In the genomic region with DNA sequence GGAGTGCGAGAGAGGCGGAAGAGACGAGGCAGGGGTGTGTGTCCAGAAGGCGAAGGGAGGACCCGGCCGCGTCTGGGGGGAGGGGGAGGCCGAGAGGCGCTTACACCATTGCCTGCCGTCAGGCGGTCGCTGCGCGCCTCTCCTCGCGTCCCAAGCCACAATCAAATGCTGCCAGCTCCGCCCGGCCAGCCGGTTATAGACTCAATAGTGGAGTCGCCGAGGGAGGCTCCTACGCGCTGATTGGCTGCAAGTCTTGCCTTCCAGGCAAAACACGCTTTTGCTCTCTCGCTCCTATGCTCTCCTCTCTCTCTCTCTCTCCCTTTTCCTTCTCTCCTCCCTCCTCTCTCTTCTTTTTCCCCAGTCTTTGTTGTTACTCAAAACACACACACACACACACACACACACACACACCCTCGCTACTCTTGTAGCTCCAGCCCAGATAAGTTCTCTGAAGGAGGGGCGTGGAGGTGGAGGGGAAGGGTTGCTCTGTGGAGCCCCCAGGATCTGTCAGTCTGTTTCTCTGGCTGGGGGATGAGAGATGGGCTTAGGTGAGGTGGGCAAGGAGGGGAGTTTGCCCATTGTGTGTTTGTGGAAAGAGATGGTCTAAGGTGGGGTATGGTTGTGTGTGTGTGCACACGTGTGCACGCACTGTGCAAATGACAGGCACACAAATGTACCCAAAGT, we compare ENCODE assay signal across 1 cellular context.
TF ChIP-seq lines count a peak whose summit lies in the region.

A gene (minus strand): TSS at position 170 of the 684 bp plus-strand sequence. CDS start 226 bp downstream, outside the sequence.

TF ChIP-seq in HEK293, 187 proteins besides CTCF, POLR2A, EP300 and RAD21 (continued from another document):
- TF ChIP-seq, protein P1, sequence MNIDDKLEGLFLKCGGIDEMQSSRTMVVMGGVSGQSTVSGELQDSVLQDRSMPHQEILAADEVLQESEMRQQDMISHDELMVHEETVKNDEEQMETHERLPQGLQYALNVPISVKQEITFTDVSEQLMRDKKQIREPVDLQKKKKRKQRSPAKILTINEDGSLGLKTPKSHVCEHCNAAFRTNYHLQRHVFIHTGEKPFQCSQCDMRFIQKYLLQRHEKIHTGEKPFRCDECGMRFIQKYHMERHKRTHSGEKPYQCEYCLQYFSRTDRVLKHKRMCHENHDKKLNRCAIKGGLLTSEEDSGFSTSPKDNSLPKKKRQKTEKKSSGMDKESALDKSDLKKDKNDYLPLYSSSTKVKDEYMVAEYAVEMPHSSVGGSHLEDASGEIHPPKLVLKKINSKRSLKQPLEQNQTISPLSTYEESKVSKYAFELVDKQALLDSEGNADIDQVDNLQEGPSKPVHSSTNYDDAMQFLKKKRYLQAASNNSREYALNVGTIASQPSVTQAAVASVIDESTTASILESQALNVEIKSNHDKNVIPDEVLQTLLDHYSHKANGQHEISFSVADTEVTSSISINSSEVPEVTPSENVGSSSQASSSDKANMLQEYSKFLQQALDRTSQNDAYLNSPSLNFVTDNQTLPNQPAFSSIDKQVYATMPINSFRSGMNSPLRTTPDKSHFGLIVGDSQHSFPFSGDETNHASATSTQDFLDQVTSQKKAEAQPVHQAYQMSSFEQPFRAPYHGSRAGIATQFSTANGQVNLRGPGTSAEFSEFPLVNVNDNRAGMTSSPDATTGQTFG (tag by site-specific recombination; IDR thresholded peaks at IDR 0.05; ENCODE audit: borderline replicate concordance): no peak
- TF ChIP-seq ZNF423 (tag by site-specific recombination; IDR thresholded peaks at IDR 0.05) (no peak), HOXA7 (CRISPR knock-in tag; IDR thresholded peaks at IDR 0.05; ENCODE audit: borderline replicate concordance) (no peak), ZNF664 (tag by site-specific recombination; IDR thresholded peaks at IDR 0.05) (no peak), ZNF514 (tag by site-specific recombination; IDR thresholded peaks at IDR 0.05) (no peak), ZNF785 (tag by site-specific recombination; IDR thresholded peaks at IDR 0.05) (no peak), ZNF610 (tag by site-specific recombination; IDR thresholded peaks at IDR 0.05; ENCODE audit: borderline replicate concordance) (no peak), KLF7 (tag by site-specific recombination; IDR thresholded peaks at IDR 0.05; ENCODE audit: borderline replicate concordance) (no peak), ZBTB7A (tag by site-specific recombination; IDR thresholded peaks at IDR 0.05; ENCODE audit: low read depth) (no peak), ZNF248 (tag by site-specific recombination; IDR thresholded peaks at IDR 0.05) (no peak), ZNF596 (tag by site-specific recombination; IDR thresholded peaks at IDR 0.05) (peak; percentile 47; the same call in 1 of the 2 replicates), YY2 (tag by site-specific recombination; IDR thresholded peaks at IDR 0.05) (no peak), ZNF2 (tag by site-specific recombination; IDR thresholded peaks at IDR 0.05) (0 out of 2 replicates have a peak, but pooled peaks have one; percentile 8), ZNF521 (tag by site-specific recombination; IDR thresholded peaks at IDR 0.05) (no peak), ZNF558 (tag by site-specific recombination; IDR thresholded peaks at IDR 0.05) (no peak), BCL11B (tag by site-specific recombination; IDR thresholded peaks at IDR 0.05; ENCODE audit: low read depth) (no peak), RBAK (tag by site-specific recombination; IDR thresholded peaks at IDR 0.05) (no peak), ZNF10 (tag by site-specific recombination; IDR thresholded peaks at IDR 0.05) (no peak), ZNF292 (tag by site-specific recombination; IDR thresholded peaks at IDR 0.05; ENCODE audit: borderline replicate concordance, low read depth) (no peak), ZNF623 (tag by site-specific recombination; IDR thresholded peaks at IDR 0.05) (no peak), ZNF473 (tag by site-specific recombination; IDR thresholded peaks at IDR 0.05) (no peak), ZNF132 (tag by site-specific recombination; IDR thresholded peaks at IDR 0.05; ENCODE audit: borderline replicate concordance) (no peak), ZNF777 (tag by site-specific recombination; IDR thresholded peaks at IDR 0.05; ENCODE audit: borderline replicate concordance) (no peak), KLF1 (tag by site-specific recombination; IDR thresholded peaks at IDR 0.05) (peak; percentile 21; the same call in 1 of the 2 replicates), OVOL3 (tag by site-specific recombination; IDR thresholded peaks at IDR 0.05) (no peak), KLF10 (tag by site-specific recombination; IDR thresholded peaks at IDR 0.05) (no peak), ZNF837 (tag by site-specific recombination; IDR thresholded peaks at IDR 0.05) (no peak), WT1 (tag by site-specific recombination; IDR thresholded peaks at IDR 0.05) (peak; percentile 45; the same call in 1 of the 2 replicates), ZNF155 (tag by site-specific recombination; IDR thresholded peaks at IDR 0.05) (no peak), SP2 (tag by site-specific recombination; IDR thresholded peaks at IDR 0.05) (peak; percentile 57), ZBTB48 (tag by site-specific recombination; IDR thresholded peaks at IDR 0.05) (no peak), ZBTB20 (tag by site-specific recombination; IDR thresholded peaks at IDR 0.05) (no peak), ZBTB1 (tag by site-specific recombination; IDR thresholded peaks at IDR 0.05) (no peak), ZNF776 (tag by site-specific recombination; IDR thresholded peaks at IDR 0.05; ENCODE audit: borderline replicate concordance) (no peak), KLF9 (tag by site-specific recombination; IDR thresholded peaks at IDR 0.05; ENCODE audit: low read depth) (no peak), SP7 (tag by site-specific recombination; IDR thresholded peaks at IDR 0.05) (peak; percentile 35; the same call in 1 of the 2 replicates)
- TF ChIP-seq, protein P2, sequence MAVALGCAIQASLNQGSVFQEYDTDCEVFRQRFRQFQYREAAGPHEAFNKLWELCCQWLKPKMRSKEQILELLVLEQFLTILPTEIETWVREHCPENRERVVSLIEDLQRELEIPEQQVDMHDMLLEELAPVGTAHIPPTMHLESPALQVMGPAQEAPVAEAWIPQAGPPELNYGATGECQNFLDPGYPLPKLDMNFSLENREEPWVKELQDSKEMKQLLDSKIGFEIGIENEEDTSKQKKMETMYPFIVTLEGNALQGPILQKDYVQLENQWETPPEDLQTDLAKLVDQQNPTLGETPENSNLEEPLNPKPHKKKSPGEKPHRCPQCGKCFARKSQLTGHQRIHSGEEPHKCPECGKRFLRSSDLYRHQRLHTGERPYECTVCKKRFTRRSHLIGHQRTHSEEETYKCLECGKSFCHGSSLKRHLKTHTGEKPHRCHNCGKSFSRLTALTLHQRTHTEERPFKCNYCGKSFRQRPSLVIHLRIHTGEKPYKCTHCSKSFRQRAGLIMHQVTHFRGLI (tag by site-specific recombination; IDR thresholded peaks at IDR 0.05): no peak
- TF ChIP-seq, protein P3, sequence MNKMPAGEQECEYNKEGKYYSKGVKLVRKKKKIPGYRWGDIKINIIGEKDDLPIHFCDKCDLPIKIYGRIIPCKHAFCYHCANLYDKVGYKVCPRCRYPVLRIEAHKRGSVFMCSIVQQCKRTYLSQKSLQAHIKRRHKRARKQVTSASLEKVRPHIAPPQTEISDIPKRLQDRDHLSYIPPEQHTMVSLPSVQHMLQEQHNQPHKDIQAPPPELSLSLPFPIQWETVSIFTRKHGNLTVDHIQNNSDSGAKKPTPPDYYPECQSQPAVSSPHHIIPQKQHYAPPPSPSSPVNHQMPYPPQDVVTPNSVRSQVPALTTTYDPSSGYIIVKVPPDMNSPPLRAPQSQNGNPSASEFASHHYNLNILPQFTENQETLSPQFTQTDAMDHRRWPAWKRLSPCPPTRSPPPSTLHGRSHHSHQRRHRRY (tag by site-specific recombination; IDR thresholded peaks at IDR 0.05): no peak
- TF ChIP-seq, protein P4, sequence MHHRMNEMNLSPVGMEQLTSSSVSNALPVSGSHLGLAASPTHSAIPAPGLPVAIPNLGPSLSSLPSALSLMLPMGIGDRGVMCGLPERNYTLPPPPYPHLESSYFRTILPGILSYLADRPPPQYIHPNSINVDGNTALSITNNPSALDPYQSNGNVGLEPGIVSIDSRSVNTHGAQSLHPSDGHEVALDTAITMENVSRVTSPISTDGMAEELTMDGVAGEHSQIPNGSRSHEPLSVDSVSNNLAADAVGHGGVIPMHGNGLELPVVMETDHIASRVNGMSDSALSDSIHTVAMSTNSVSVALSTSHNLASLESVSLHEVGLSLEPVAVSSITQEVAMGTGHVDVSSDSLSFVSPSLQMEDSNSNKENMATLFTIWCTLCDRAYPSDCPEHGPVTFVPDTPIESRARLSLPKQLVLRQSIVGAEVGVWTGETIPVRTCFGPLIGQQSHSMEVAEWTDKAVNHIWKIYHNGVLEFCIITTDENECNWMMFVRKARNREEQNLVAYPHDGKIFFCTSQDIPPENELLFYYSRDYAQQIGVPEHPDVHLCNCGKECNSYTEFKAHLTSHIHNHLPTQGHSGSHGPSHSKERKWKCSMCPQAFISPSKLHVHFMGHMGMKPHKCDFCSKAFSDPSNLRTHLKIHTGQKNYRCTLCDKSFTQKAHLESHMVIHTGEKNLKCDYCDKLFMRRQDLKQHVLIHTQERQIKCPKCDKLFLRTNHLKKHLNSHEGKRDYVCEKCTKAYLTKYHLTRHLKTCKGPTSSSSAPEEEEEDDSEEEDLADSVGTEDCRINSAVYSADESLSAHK (tag by site-specific recombination; IDR thresholded peaks at IDR 0.05): no peak
- TF ChIP-seq, protein P5, sequence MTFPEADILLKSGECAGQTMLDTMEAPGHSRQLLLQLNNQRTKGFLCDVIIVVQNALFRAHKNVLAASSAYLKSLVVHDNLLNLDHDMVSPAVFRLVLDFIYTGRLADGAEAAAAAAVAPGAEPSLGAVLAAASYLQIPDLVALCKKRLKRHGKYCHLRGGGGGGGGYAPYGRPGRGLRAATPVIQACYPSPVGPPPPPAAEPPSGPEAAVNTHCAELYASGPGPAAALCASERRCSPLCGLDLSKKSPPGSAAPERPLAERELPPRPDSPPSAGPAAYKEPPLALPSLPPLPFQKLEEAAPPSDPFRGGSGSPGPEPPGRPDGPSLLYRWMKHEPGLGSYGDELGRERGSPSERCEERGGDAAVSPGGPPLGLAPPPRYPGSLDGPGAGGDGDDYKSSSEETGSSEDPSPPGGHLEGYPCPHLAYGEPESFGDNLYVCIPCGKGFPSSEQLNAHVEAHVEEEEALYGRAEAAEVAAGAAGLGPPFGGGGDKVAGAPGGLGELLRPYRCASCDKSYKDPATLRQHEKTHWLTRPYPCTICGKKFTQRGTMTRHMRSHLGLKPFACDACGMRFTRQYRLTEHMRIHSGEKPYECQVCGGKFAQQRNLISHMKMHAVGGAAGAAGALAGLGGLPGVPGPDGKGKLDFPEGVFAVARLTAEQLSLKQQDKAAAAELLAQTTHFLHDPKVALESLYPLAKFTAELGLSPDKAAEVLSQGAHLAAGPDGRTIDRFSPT (tag by site-specific recombination; IDR thresholded peaks at IDR 0.05): no peak
- TF ChIP-seq, protein P6, sequence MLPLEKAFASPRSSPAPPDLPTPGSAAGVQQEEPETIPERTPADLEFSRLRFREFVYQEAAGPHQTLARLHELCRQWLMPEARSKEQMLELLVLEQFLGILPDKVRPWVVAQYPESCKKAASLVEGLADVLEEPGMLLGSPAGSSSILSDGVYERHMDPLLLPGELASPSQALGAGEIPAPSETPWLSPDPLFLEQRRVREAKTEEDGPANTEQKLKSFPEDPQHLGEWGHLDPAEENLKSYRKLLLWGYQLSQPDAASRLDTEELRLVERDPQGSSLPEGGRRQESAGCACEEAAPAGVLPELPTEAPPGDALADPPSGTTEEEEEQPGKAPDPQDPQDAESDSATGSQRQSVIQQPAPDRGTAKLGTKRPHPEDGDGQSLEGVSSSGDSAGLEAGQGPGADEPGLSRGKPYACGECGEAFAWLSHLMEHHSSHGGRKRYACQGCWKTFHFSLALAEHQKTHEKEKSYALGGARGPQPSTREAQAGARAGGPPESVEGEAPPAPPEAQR (tag by site-specific recombination; IDR thresholded peaks at IDR 0.05): no peak
- TF ChIP-seq, protein P7, sequence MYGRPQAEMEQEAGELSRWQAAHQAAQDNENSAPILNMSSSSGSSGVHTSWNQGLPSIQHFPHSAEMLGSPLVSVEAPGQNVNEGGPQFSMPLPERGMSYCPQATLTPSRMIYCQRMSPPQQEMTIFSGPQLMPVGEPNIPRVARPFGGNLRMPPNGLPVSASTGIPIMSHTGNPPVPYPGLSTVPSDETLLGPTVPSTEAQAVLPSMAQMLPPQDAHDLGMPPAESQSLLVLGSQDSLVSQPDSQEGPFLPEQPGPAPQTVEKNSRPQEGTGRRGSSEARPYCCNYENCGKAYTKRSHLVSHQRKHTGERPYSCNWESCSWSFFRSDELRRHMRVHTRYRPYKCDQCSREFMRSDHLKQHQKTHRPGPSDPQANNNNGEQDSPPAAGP (tag by site-specific recombination; IDR thresholded peaks at IDR 0.05): peak; percentile 79
- TF ChIP-seq, protein P8, sequence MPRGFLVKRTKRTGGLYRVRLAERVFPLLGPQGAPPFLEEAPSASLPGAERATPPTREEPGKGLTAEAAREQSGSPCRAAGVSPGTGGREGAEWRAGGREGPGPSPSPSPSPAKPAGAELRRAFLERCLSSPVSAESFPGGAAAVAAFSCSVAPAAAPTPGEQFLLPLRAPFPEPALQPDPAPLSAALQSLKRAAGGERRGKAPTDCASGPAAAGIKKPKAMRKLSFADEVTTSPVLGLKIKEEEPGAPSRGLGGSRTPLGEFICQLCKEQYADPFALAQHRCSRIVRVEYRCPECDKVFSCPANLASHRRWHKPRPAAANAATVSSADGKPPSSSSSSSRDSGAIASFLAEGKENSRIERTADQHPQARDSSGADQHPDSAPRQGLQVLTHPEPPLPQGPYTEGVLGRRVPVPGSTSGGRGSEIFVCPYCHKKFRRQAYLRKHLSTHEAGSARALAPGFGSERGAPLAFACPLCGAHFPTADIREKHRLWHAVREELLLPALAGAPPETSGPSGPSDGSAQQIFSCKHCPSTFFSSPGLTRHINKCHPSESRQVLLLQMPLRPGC (tag by site-specific recombination; IDR thresholded peaks at IDR 0.05): no peak
- TF ChIP-seq, protein P9, sequence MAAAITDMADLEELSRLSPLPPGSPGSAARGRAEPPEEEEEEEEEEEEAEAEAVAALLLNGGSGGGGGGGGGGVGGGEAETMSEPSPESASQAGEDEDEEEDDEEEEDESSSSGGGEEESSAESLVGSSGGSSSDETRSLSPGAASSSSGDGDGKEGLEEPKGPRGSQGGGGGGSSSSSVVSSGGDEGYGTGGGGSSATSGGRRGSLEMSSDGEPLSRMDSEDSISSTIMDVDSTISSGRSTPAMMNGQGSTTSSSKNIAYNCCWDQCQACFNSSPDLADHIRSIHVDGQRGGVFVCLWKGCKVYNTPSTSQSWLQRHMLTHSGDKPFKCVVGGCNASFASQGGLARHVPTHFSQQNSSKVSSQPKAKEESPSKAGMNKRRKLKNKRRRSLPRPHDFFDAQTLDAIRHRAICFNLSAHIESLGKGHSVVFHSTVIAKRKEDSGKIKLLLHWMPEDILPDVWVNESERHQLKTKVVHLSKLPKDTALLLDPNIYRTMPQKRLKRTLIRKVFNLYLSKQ (tag by site-specific recombination; IDR thresholded peaks at IDR 0.05; ENCODE audit: borderline replicate concordance): no peak
